ENCODE assay signal across 17 cellular contexts in genomic region chr3:185337231-185337816, GRCh38. TPM values are rescaled to one million over a fixed set of nuclear protein-coding genes. Genes with fewer than 3 reads are reported as not detected.
DNase-seq lines count a peak whose midpoint lies in the region; ATAC-seq, FAIRE-seq and TF ChIP-seq lines count a peak whose summit lies in the region.
"Had no signal": no experiment of that assay in that cellular context is flagged by ENCODE, and none has a peak within 500 bp of the region (broad histone marks: within the 10 kb centered on the region; RNA-seq: fewer than 3 reads in every experiment).

No MANE protein-coding gene starts in this region.

- peak; percentile 35 to 47 for ATAC-seq in A549
- peak; percentile 79 for ATAC-seq in left lobe of liver
- no peak for ATAC-seq in HG03571 (IDR thresholded peaks at IDR 0.05; ENCODE audit: unreplicated experiment)
- no peak for ATAC-seq in GM18861 (IDR thresholded peaks at IDR 0.05; ENCODE audit: unreplicated experiment)
- ATAC-seq: natural killer cell treated with Interleukin-12 subunit alpha and Interleukin-12 subunit beta and Interleukin-15 and Interleukin-18, amount 100 ng/mL, for 72 hours; sciatic nerve; stimulated activated naive B cell treated with anti-CD40 and anti-IgM and Interleukin-4, amounts not matched to agents 10 μg/mL and 1 μg/mL and 100 μg/mL, for 72 hours had no signal

- no peaks in the 10 kb centered on the region for H3K9me3 ChIP-seq in A549
- H3K9me3 ChIP-seq: MG63 had no signal

- peak in 1 of 2 experiments; percentile 51; a peak in 1 of 5 replicates for TF ChIP-seq EP300 in A549 (IDR thresholded peaks at IDR 0.05)

- peak in 1 of 2 experiments; percentile 13; a peak in 1 of 5 replicates for TF ChIP-seq RAD21 in A549 (conservative IDR thresholded peaks at IDR 0.05 in 1 of 2, IDR thresholded peaks at IDR 0.05 in 1 of 2)

- no peak for TF ChIP-seq CTCF in A549 (IDR thresholded peaks at IDR 0.05)
- no peak for TF ChIP-seq CTCF in VCaP (conservative IDR thresholded peaks at IDR 0.05)
- no peak for TF ChIP-seq CTCF in CD14-positive monocyte (IDR thresholded peaks at IDR 0.05)

- POLR2A ChIA-PET in A549 (lab: Yijun Ruan, JAX): no interaction called here

- peaks cover 80% of the 10 kb centered on the region for H3K4me1 ChIP-seq in A549

- H3K4me3 ChIP-seq in A549: no peak overlapping the region
- H3K4me3 ChIP-seq: MG63 had no signal

- no peaks in the 10 kb centered on the region for H3K27me3 Mint-ChIP-seq in CD14-positive monocyte (ENCODE audit: low read depth in 3 of 3)
- H3K27me3 Mint-ChIP-seq: CD8-positive, alpha-beta memory T cell; natural killer cell treated with Interleukin-12 subunit alpha and Interleukin-12 subunit beta and Interleukin-15 and Interleukin-18, amount 100 ng/mL, for 72 hours; stimulated activated naive B cell treated with anti-CD40 and anti-IgM and Interleukin-4, amounts not matched to agents 10 μg/mL and 1 μg/mL and 100 μg/mL, for 72 hours had no signal

- WGBS in A549 (ENCODE audit: missing lambda C conversion rate): 2% methylated on average over 5 of the region's 5 CpGs

- DNase-seq in A549 (ENCODE audit: low read depth in 1 of 2, low spot score in 1 of 2) (peak in 1 of 2 experiments; percentile 78), NCI-H2029 treated with DMSO at 0.1 percent for 48 hours (lab: John Stamatoyannopoulos, UW) (peak; percentile 63), left lobe of liver (ENCODE audit: low spot score) (no peak), CD14-positive monocyte (ENCODE audit: low spot score) (no peak), NOMO-1 (lab: John Stamatoyannopoulos, UW; ENCODE audit: unreplicated experiment in 2 of 2) (no peak)
- DNase-seq: ACHN; activated T-cell treated with anti-CD3 and anti-CD28 coated beads, Interleukin-2, amount 50 U/mL, for 48 hours; CD8-positive, alpha-beta memory T cell; GDM1; MG63; NCI-H446; stimulated activated naive B cell treated with anti-CD40 and anti-IgM and Interleukin-4, amounts not matched to agents 10 μg/mL and 1 μg/mL and 100 μg/mL, for 72 hours had no signal

- no peak for TF ChIP-seq POLR2A in A549 (IDR thresholded peaks at IDR 0.05; ENCODE audit: low read length)

- CTCF ChIA-PET in A549 (lab: Yijun Ruan, JAX): interaction anchor here (1.0 kb wide), 1 partner anchor 11 kb away, joined by 3 read pairs; no protein-coding TSS in a partner anchor

- intact Hi-C loops in CD14-positive monocyte (cut with micrococcal nuclease): no loop called here

- H3K9me3 Mint-ChIP-seq in CD14-positive monocyte: peaks cover 0 to 5% (median 3%) of the 10 kb centered on the region in 7 donors
- H3K9me3 Mint-ChIP-seq: natural killer cell treated with Interleukin-12 subunit alpha and Interleukin-12 subunit beta and Interleukin-15 and Interleukin-18, amount 100 ng/mL, for 72 hours; stimulated activated naive B cell treated with anti-CD40 and anti-IgM and Interleukin-4, amounts not matched to agents 10 μg/mL and 1 μg/mL and 100 μg/mL, for 72 hours had no signal

- no peak overlapping the region for H3K4me3 Mint-ChIP-seq in CD14-positive monocyte
- H3K4me3 Mint-ChIP-seq: CD8-positive, alpha-beta memory T cell; natural killer cell treated with Interleukin-12 subunit alpha and Interleukin-12 subunit beta and Interleukin-15 and Interleukin-18, amount 100 ng/mL, for 72 hours; stimulated activated naive B cell treated with anti-CD40 and anti-IgM and Interleukin-4, amounts not matched to agents 10 μg/mL and 1 μg/mL and 100 μg/mL, for 72 hours had no signal

- H3K36me3 Mint-ChIP-seq in CD14-positive monocyte: no peaks in the 10 kb centered on the region
- H3K36me3 Mint-ChIP-seq: natural killer cell treated with Interleukin-12 subunit alpha and Interleukin-12 subunit beta and Interleukin-15 and Interleukin-18, amount 100 ng/mL, for 72 hours; stimulated activated naive B cell treated with anti-CD40 and anti-IgM and Interleukin-4, amounts not matched to agents 10 μg/mL and 1 μg/mL and 100 μg/mL, for 72 hours had no signal

- FAIRE-seq in A549 (lab: Jason Lieb, UNC): no peak

- H3K4me2 ChIP-seq in A549: peak overlapping the region; percentile 64

- H3K27ac ChIP-seq in A549 (peak overlapping the region; percentile 77 to 83), VCaP (peak overlapping the region; percentile 50)

- H3K27ac Mint-ChIP-seq in CD14-positive monocyte: no peak overlapping the region
- H3K27ac Mint-ChIP-seq: CD8-positive, alpha-beta memory T cell; natural killer cell treated with Interleukin-12 subunit alpha and Interleukin-12 subunit beta and Interleukin-15 and Interleukin-18, amount 100 ng/mL, for 72 hours; stimulated activated naive B cell treated with anti-CD40 and anti-IgM and Interleukin-4, amounts not matched to agents 10 μg/mL and 1 μg/mL and 100 μg/mL, for 72 hours had no signal

- H3K4me1 Mint-ChIP-seq in CD14-positive monocyte: peaks cover 30% of the 10 kb centered on the region

TF ChIP-seq in A549, 52 proteins besides CTCF, POLR2A, EP300 and RAD21:
- TF ChIP-seq HEYL (CRISPR knock-in tag; IDR thresholded peaks at IDR 0.05) (no peak), JUNB (IDR thresholded peaks at IDR 0.05) (no peak; the same call in none of the 2 replicates), NR3C1 (IDR thresholded peaks at IDR 0.05) (no peak), MAFK (IDR thresholded peaks at IDR 0.05; ENCODE audit: partially characterized antibody) (no peak), ZFP36 (IDR thresholded peaks at IDR 0.05; ENCODE audit: borderline replicate concordance, partially characterized antibody) (no peak), HES2 (IDR thresholded peaks at IDR 0.05) (no peak), PBX3 (IDR thresholded peaks at IDR 0.05) (no peak), MAX (IDR thresholded peaks at IDR 0.05) (0 out of 2 replicates have a peak, but pooled peaks have one; percentile 38), MYC (IDR thresholded peaks at IDR 0.05; ENCODE audit: borderline replicate concordance, low read length) (no peak), FOSL2 (IDR thresholded peaks at IDR 0.05) (no peak), FOSL2 (CRISPR knock-in tag; IDR thresholded peaks at IDR 0.05) (peak; percentile 64; the same call in 1 of the 2 replicates), HOXB5 (CRISPR knock-in tag; IDR thresholded peaks at IDR 0.05) (no peak), RNF2 (IDR thresholded peaks at IDR 0.05; ENCODE audit: borderline replicate concordance, low read depth) (no peak), RCOR1 (IDR thresholded peaks at IDR 0.05; ENCODE audit: low read depth, low read length) (no peak), GATA3 (IDR thresholded peaks at IDR 0.05; ENCODE audit: borderline replicate concordance) (peak; percentile 77; the same call in 1 of the 2 replicates), CEBPB (IDR thresholded peaks at IDR 0.05) (peak in 1 of 2 experiments; percentile 61; a peak in 1 of 4 replicates), JUN (IDR thresholded peaks at IDR 0.05) (peak in 1 of 2 experiments; percentile 31; a peak in 1 of 5 replicates), RFX5 (IDR thresholded peaks at IDR 0.05) (no peak), CBX2 (IDR thresholded peaks at IDR 0.05; ENCODE audit: borderline replicate concordance, low read depth) (no peak), BHLHE40 (IDR thresholded peaks at IDR 0.05; ENCODE audit: low read depth, low read length) (no peak)

RNA-seq across cellular contexts. Expression of gene MAP3K13, which starts 25.6 kb away (rescaled TPM):
- polyA plus RNA-seq in A549 (2011; rRNA removed) (19.9 and 23.2 TPM in 2 replicates), A549 (2017; fragmentation: RNase III; extraction: RNeasy Plus Mini Kit Qiagen cat#74134 plus additional on column Dnase treatment) (15.8 to 16.3 TPM (median 15.9 TPM) in 3 replicates), CD14-positive monocyte (10 to 100 TPM; 30.9 to 34.2 TPM)
- 6.5 and 6.9 TPM in 2 replicates for polyA plus RNA-seq in A549 (2012; cell fraction: cytosol; rRNA removed)
- 1.4 and 2.1 TPM in 2 replicates for polyA plus RNA-seq in A549 (2012; cell fraction: nucleus; rRNA removed)
- 14.9 and 16.2 TPM in 2 replicates for polyA minus RNA-seq in A549 (2011; rRNA and poly(A)+ RNA removed)
- 20.0 TPM for total RNA-seq in left lobe of liver

Comparison
In these comparisons a context has a peak if more than half of its experiments do, and no peak if none do; other contexts are left out.
1. ATAC-seq: peak in A549 (2 of 2) and left lobe of liver (single experiment); none in HG03571 (single experiment) and GM18861 (single experiment).